Comparison of ENCODE assay signal across 1 cellular context in the genomic region with DNA sequence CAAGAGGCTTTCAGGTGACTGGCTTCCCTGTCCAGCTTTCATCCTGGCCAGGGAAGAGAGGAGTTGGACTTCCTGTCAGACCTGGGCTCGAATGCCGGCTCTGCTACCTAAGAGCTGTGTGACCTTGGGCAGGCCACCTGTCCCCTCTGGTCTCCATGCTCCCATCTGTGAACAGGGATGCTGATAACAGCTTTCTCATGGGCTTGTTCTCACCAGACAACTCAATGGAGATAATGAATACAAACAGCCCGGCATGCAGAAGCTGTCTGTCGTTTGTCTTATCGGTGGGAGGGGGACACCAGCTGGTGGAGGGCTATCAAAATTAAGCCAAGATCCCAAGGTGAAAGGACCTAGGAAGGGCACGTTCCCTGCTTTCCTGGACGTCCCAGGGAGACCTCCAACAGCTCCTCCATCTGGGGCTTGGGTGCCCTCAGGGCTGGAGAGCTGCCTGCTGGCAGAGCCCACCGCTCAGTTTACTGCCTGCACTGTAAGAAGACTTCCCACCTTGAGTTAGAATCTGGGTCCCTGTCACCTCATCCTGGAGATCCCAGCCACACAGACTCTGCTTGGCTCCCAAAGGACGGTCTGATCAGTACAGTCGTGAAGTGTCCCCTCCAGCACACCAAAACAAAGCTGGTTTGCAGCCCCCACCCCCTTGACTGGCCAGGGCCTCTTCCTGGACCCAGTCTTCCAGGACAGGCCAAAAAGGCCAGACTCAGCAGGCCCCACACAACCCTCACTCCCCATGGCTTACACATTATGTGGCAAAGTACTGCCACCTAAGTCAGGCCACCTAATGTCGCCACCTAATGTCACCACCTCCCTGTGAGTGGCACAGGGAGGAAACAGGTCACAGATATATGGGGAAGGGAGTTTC.
TF ChIP-seq lines count a peak whose summit lies in the region.

No MANE protein-coding gene starts in this region.

TF ChIP-seq in K562, 482 proteins besides CTCF, POLR2A, EP300 and RAD21 (continued from another document):
- TF ChIP-seq TAL1 (IDR thresholded peaks at IDR 0.05) (peak; percentile 83), NRF1 (conservative IDR thresholded peaks at IDR 0.05 in 1 of 2, IDR thresholded peaks at IDR 0.05 in 1 of 2) (no peak), C11orf30 (IDR thresholded peaks at IDR 0.05; ENCODE audit: low read depth) (no peak), DACH1 (IDR thresholded peaks at IDR 0.05; ENCODE audit: partially characterized antibody) (peak; percentile 70), SIRT6 (IDR thresholded peaks at IDR 0.05; ENCODE audit: low read depth, low read length) (no peak), SMAD3 (CRISPR knock-in tag; conservative IDR thresholded peaks at IDR 0.05) (no peak), TOE1 (IDR thresholded peaks at IDR 0.05; ENCODE audit: borderline replicate concordance) (no peak), TOE1 (CRISPR knock-in tag; IDR thresholded peaks at IDR 0.05; ENCODE audit: borderline replicate concordance, low read depth) (no peak), CREM (IDR thresholded peaks at IDR 0.05; ENCODE audit: low read depth) (no peak), TRIM24 (IDR thresholded peaks at IDR 0.05) (peak; percentile 79 to 84), ZNF695 (CRISPR knock-in tag; IDR thresholded peaks at IDR 0.05) (no peak), MEIS2 (IDR thresholded peaks at IDR 0.05; ENCODE audit: partially characterized antibody) (peak; percentile 21), ARID1B (IDR thresholded peaks at IDR 0.05) (peak; percentile 76), EZH2 (IDR thresholded peaks at IDR 0.05; ENCODE audit: borderline replicate concordance, low read depth, low read length) (no peak), CC2D1A (IDR thresholded peaks at IDR 0.05) (no peak; the same call in 1 of the 2 replicates), ZNF696 (CRISPR knock-in tag; conservative IDR thresholded peaks at IDR 0.05) (no peak), EWSR1 (IDR thresholded peaks at IDR 0.05; ENCODE audit: borderline replicate concordance, low read depth, partially characterized antibody) (no peak), NR2F6 (CRISPR knock-in tag; IDR thresholded peaks at IDR 0.05) (no peak), CREB1 (IDR thresholded peaks at IDR 0.05) (no peak), CREB1 (CRISPR knock-in tag; IDR thresholded peaks at IDR 0.05) (no peak), NEUROD1 (IDR thresholded peaks at IDR 0.05; ENCODE audit: borderline replicate concordance, low read depth, low read length, partially characterized antibody) (no peak), TAF15 (IDR thresholded peaks at IDR 0.05; ENCODE audit: low read depth, low read length) (no peak), NFIC (IDR thresholded peaks at IDR 0.05) (peak; percentile 79), ZNF507 (tag; conservative IDR thresholded peaks at IDR 0.05) (no peak), PCBP1 (IDR thresholded peaks at IDR 0.05; ENCODE audit: low read depth, low read length, poor library complexity, severe bottlenecking) (no peak), ILF3 (IDR thresholded peaks at IDR 0.05; ENCODE audit: borderline replicate concordance) (no peak; the same call in 1 of the 2 replicates), ZBTB7A (IDR thresholded peaks at IDR 0.05; ENCODE audit: borderline replicate concordance, control insufficient read depth, low read depth, low read length) (peak; percentile 59; the same call in 1 of the 2 replicates), FUS (optimal IDR thresholded peaks at IDR 0.05; ENCODE audit: low read depth, low read length) (no peak), RFX7 (CRISPR knock-in tag; IDR thresholded peaks at IDR 0.05) (no peak), NFYB (IDR thresholded peaks at IDR 0.05; ENCODE audit: extremely low read depth, insufficient read length) (no peak), RBM17 (IDR thresholded peaks at IDR 0.05; ENCODE audit: borderline replicate concordance, low read depth, low read length) (no peak)
- TF ChIP-seq, protein P1, sequence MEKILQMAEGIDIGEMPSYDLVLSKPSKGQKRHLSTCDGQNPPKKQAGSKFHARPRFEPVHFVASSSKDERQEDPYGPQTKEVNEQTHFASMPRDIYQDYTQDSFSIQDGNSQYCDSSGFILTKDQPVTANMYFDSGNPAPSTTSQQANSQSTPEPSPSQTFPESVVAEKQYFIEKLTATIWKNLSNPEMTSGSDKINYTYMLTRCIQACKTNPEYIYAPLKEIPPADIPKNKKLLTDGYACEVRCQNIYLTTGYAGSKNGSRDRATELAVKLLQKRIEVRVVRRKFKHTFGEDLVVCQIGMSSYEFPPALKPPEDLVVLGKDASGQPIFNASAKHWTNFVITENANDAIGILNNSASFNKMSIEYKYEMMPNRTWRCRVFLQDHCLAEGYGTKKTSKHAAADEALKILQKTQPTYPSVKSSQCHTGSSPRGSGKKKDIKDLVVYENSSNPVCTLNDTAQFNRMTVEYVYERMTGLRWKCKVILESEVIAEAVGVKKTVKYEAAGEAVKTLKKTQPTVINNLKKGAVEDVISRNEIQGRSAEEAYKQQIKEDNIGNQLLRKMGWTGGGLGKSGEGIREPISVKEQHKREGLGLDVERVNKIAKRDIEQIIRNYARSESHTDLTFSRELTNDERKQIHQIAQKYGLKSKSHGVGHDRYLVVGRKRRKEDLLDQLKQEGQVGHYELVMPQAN (IDR thresholded peaks at IDR 0.05; ENCODE audit: borderline replicate concordance), result no peak; the same call in 1 of the 2 replicates
- TF ChIP-seq, protein P2, sequence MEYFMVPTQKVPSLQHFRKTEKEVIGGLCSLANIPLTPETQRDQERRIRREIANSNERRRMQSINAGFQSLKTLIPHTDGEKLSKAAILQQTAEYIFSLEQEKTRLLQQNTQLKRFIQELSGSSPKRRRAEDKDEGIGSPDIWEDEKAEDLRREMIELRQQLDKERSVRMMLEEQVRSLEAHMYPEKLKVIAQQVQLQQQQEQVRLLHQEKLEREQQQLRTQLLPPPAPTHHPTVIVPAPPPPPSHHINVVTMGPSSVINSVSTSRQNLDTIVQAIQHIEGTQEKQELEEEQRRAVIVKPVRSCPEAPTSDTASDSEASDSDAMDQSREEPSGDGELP (CRISPR knock-in tag; IDR thresholded peaks at IDR 0.05; ENCODE audit: borderline replicate concordance), result peak; percentile 88
- TF ChIP-seq, protein P3, sequence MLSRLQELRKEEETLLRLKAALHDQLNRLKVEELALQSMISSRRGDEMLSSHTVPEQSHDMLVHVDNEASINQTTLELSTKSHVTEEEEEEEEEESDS (CRISPR knock-in tag; IDR thresholded peaks at IDR 0.05), result no peak
- TF ChIP-seq, protein P4, sequence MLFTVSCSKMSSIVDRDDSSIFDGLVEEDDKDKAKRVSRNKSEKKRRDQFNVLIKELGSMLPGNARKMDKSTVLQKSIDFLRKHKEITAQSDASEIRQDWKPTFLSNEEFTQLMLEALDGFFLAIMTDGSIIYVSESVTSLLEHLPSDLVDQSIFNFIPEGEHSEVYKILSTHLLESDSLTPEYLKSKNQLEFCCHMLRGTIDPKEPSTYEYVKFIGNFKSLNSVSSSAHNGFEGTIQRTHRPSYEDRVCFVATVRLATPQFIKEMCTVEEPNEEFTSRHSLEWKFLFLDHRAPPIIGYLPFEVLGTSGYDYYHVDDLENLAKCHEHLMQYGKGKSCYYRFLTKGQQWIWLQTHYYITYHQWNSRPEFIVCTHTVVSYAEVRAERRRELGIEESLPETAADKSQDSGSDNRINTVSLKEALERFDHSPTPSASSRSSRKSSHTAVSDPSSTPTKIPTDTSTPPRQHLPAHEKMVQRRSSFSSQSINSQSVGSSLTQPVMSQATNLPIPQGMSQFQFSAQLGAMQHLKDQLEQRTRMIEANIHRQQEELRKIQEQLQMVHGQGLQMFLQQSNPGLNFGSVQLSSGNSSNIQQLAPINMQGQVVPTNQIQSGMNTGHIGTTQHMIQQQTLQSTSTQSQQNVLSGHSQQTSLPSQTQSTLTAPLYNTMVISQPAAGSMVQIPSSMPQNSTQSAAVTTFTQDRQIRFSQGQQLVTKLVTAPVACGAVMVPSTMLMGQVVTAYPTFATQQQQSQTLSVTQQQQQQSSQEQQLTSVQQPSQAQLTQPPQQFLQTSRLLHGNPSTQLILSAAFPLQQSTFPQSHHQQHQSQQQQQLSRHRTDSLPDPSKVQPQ (CRISPR knock-in tag; IDR thresholded peaks at IDR 0.05; ENCODE audit: borderline replicate concordance), result no peak
- TF ChIP-seq, protein P5, sequence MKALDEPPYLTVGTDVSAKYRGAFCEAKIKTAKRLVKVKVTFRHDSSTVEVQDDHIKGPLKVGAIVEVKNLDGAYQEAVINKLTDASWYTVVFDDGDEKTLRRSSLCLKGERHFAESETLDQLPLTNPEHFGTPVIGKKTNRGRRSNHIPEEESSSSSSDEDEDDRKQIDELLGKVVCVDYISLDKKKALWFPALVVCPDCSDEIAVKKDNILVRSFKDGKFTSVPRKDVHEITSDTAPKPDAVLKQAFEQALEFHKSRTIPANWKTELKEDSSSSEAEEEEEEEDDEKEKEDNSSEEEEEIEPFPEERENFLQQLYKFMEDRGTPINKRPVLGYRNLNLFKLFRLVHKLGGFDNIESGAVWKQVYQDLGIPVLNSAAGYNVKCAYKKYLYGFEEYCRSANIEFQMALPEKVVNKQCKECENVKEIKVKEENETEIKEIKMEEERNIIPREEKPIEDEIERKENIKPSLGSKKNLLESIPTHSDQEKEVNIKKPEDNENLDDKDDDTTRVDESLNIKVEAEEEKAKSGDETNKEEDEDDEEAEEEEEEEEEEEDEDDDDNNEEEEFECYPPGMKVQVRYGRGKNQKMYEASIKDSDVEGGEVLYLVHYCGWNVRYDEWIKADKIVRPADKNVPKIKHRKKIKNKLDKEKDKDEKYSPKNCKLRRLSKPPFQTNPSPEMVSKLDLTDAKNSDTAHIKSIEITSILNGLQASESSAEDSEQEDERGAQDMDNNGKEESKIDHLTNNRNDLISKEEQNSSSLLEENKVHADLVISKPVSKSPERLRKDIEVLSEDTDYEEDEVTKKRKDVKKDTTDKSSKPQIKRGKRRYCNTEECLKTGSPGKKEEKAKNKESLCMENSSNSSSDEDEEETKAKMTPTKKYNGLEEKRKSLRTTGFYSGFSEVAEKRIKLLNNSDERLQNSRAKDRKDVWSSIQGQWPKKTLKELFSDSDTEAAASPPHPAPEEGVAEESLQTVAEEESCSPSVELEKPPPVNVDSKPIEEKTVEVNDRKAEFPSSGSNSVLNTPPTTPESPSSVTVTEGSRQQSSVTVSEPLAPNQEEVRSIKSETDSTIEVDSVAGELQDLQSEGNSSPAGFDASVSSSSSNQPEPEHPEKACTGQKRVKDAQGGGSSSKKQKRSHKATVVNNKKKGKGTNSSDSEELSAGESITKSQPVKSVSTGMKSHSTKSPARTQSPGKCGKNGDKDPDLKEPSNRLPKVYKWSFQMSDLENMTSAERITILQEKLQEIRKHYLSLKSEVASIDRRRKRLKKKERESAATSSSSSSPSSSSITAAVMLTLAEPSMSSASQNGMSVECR (CRISPR knock-in tag; IDR thresholded peaks at IDR 0.05), result no peak
- TF ChIP-seq, protein P6, sequence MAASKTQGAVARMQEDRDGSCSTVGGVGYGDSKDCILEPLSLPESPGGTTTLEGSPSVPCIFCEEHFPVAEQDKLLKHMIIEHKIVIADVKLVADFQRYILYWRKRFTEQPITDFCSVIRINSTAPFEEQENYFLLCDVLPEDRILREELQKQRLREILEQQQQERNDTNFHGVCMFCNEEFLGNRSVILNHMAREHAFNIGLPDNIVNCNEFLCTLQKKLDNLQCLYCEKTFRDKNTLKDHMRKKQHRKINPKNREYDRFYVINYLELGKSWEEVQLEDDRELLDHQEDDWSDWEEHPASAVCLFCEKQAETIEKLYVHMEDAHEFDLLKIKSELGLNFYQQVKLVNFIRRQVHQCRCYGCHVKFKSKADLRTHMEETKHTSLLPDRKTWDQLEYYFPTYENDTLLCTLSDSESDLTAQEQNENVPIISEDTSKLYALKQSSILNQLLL (CRISPR knock-in tag; IDR thresholded peaks at IDR 0.05; ENCODE audit: borderline replicate concordance), result no peak
- TF ChIP-seq, protein P7, sequence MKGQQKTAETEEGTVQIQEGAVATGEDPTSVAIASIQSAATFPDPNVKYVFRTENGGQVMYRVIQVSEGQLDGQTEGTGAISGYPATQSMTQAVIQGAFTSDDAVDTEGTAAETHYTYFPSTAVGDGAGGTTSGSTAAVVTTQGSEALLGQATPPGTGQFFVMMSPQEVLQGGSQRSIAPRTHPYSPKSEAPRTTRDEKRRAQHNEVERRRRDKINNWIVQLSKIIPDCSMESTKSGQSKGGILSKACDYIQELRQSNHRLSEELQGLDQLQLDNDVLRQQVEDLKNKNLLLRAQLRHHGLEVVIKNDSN (CRISPR knock-in tag; IDR thresholded peaks at IDR 0.05), result 0 out of 2 replicates have a peak, but pooled peaks have one; percentile 10
